ENCODE assay signal across 19 cellular contexts in the genomic region with DNA sequence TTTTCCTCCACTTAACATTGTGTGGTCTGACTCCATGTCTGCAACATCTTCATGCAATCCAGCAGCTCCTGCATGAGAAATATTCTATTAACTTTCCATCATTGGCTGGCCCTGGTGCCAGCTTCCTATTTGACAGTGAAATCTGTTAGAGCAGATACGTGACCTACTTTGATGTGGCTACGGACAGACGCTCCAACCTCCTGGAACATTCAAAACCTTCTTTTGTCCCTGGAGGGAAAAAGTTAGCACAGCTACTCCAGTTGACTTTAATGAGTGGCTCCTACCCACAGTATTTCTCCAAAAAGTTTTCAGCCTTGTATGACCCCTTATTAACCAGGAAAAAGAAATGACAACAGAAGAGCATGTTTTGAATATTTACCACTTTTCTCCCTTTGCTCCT. TPM values are rescaled to one million over a fixed set of nuclear protein-coding genes. Genes with fewer than 3 reads are reported as not detected.
DNase-seq lines count a peak whose midpoint lies in the region; ATAC-seq lines count a peak whose summit lies in the region.
"Had no signal": no experiment of that assay in that cellular context is flagged by ENCODE, and none has a peak within 500 bp of the region (broad histone marks: within the 10 kb centered on the region; RNA-seq: fewer than 3 reads in every experiment).

No MANE protein-coding gene starts in this region.

- H3K9ac ChIP-seq in BLaER1: no peak overlapping the region

- DNase-seq in G401 (ENCODE audit: low spot score) (peak; percentile 23), cerebellar cortex (ENCODE audit: low spot score) (peak; percentile 8), retina (peak; percentile 14), GF-D8 (lab: John Stamatoyannopoulos, UW) (no peak)
- DNase-seq: AML-193; Caco-2; Calu3; CD4-positive, alpha-beta T cell; CD8-positive, alpha-beta T cell; DMS79 treated with DMSO at 0.1 percent for 48 hours; GDM1 had no signal

- H3K4me1 ChIP-seq in BLaER1: peaks cover 24% of the 10 kb centered on the region
- H3K4me1 ChIP-seq: A549, Caco-2 had no signal

- H3K27ac ChIP-seq in BLaER1: no peak overlapping the region
- H3K27ac ChIP-seq: 22Rv1, A549, C4-2B had no signal

- H3K4me3 ChIP-seq in BLaER1: no peak overlapping the region
- H3K4me3 ChIP-seq: A549 had no signal

- H3K27me3 ChIP-seq in BLaER1: no peaks in the 10 kb centered on the region

- peak overlapping the region; percentile 51 for H3K4me2 ChIP-seq in BLaER1
- H3K4me2 ChIP-seq: A549 had no signal

- H4K20me1 ChIP-seq in BLaER1: no peaks in the 10 kb centered on the region

- H3K9me3 ChIP-seq in BLaER1: peaks cover 31% of the 10 kb centered on the region
- H3K9me3 ChIP-seq: A549, Caco-2 had no signal

- in situ Hi-C loops in G401 (cut with HindIII; ENCODE audit: low sequenced_read_pairs): no loop called here

- H3K36me3 ChIP-seq in BLaER1: peaks cover 3% of the 10 kb centered on the region; the same call in 1 of the 2 replicates

- ATAC-seq in HG03097 (IDR thresholded peaks at IDR 0.05; ENCODE audit: low FRiP score, unreplicated experiment) (no peak), GM19395 (IDR thresholded peaks at IDR 0.05; ENCODE audit: unreplicated experiment) (no peak)
- ATAC-seq: A549; CD8-positive, alpha-beta T cell had no signal

RNA-seq across cellular contexts. Expression of a gene that starts 22.0 kb away (rescaled TPM):
- total RNA-seq in G401 (2014; rRNA removed; shearing (Covaris generic)): not detected in 2 replicates
- total RNA-seq: A172; B cell; Caco-2; Calu3; CD4-positive, alpha-beta T cell; CD8-positive, alpha-beta T cell had no signal

RNA-seq across cellular contexts. Expression of a gene that starts 42.8 kb away (rescaled TPM):
- not detected in 2 replicates for total RNA-seq in G401 (2014; rRNA removed; shearing (Covaris generic))
- total RNA-seq: A172; B cell; Caco-2; Calu3; CD4-positive, alpha-beta T cell; CD8-positive, alpha-beta T cell had no signal
